In genomic region chr22:30183271-30183670, GRCh38 we compare ENCODE assay signal across 22 cellular contexts.
DNase-seq lines count a peak whose midpoint lies in the region; ATAC-seq, FAIRE-seq and TF ChIP-seq lines count a peak whose summit lies in the region.
"Had no signal": no experiment of that assay in that cellular context is flagged by ENCODE, and none has a peak within 500 bp of the region (broad histone marks: within the 10 kb centered on the region; RNA-seq: fewer than 3 reads in every experiment).

No MANE protein-coding gene starts in this region.

- H3K4me3 ChIP-seq in Panc1 (ENCODE audit: low read depth in 2 of 2, low read length in 2 of 2) (no peak overlapping the region), trophoblast cell (ENCODE audit: low read depth, low read length) (no peak overlapping the region)
- H3K4me3 ChIP-seq: ascending aorta, mucosa of descending colon, upper lobe of right lung had no signal

- no peak overlapping the region for H3K9ac ChIP-seq in trophoblast cell (ENCODE audit: low read length)

- no peak overlapping the region for H4K12ac ChIP-seq in trophoblast cell (ENCODE audit: low read depth, low read length)

- no CpG with 5 or more reads among the region's 3 CpGs for WGBS in trophoblast cell (ENCODE audit: extremely low coverage, insufficient coverage, insufficient read length)

- peaks cover 4% of the 10 kb centered on the region for H3K36me3 Mint-ChIP-seq in activated CD4-positive, alpha-beta T cell treated with anti-CD3 and anti-CD28 coated beads, Interleukin-2, amount 10 ng/mL, durations not matched to agents 7 days and 5 days (ENCODE audit: low read depth)
- H3K36me3 Mint-ChIP-seq in activated naive CD8-positive, alpha-beta T cell: no peaks in the 10 kb centered on the region

- H3K23ac ChIP-seq in trophoblast cell (ENCODE audit: low read length): no peak overlapping the region

- H2AFZ ChIP-seq in trophoblast cell (ENCODE audit: insufficient read depth, low read length, poor library complexity): no peak overlapping the region

- H3K14ac ChIP-seq in trophoblast cell (ENCODE audit: low read length): no peak overlapping the region

- H3K27me3 ChIP-seq in Panc1 (ENCODE audit: control insufficient read depth, insufficient read depth, low read length) (no peaks in the 10 kb centered on the region), trophoblast cell (ENCODE audit: insufficient read depth, low read length) (no peaks in the 10 kb centered on the region)
- H3K27me3 ChIP-seq: ascending aorta, upper lobe of right lung had no signal

- H3K4me2 ChIP-seq in trophoblast cell (ENCODE audit: low read length): no peak overlapping the region

- peak overlapping the region; percentile 86 for H3K27ac Mint-ChIP-seq in activated CD4-positive, alpha-beta T cell treated with anti-CD3 and anti-CD28 coated beads, Interleukin-2, amount 10 ng/mL, durations not matched to agents 7 days and 5 days
- H3K27ac Mint-ChIP-seq in activated naive CD8-positive, alpha-beta T cell: peak overlapping the region; percentile 93
- H3K27ac Mint-ChIP-seq: B cell had no signal

- no peak overlapping the region for H2BK12ac ChIP-seq in trophoblast cell (ENCODE audit: low read length)

- DNase-seq in activated CD4-positive, alpha-beta T cell treated with anti-CD3 and anti-CD28 coated beads, Interleukin-2, amount 10 ng/mL, durations not matched to agents 7 days and 5 days: no peak
- no peak for DNase-seq in activated CD4-positive, alpha-beta T cell treated with anti-CD3 and anti-CD28 coated beads for 48 hours
- DNase-seq in Panc1 (ENCODE audit: low read depth, low spot score): no peak
- no peak for DNase-seq in trophoblast cell
- no peak for DNase-seq in ureter (ENCODE audit: low spot score)
- DNase-seq in GM12891 (ENCODE audit: insufficient read length, low spot score): no peak
- DNase-seq in LoVo (ENCODE audit: low spot score): no peak
- DNase-seq: COR-L47; foreskin keratinocyte; Kasumi-1; left ventricle myocardium superior; mucosa of descending colon; NCI-H1105 treated with DMSO at 0.1 percent for 48 hours; NCI-H510A treated with DMSO at 0.1 percent for 48 hours; small intestine; stimulated activated CD4-positive, alpha-beta T cell treated with anti-CD3 and anti-CD28 coated beads, Interleukin-4, amount 100 ng/mL, for 1 hour; SW 1271; upper lobe of right lung had no signal

- H4K8ac ChIP-seq in trophoblast cell (ENCODE audit: low read depth, low read length): no peak overlapping the region

- TF ChIP-seq POLR2A in GM12891 (IDR thresholded peaks at IDR 0.05; ENCODE audit: low read depth, low read length): no peak

- H3K27ac ChIP-seq in Panc1 (ENCODE audit: low read length): peak overlapping the region; percentile 75
- H3K27ac ChIP-seq in trophoblast cell (ENCODE audit: low read depth, low read length): no peak overlapping the region
- H3K27ac ChIP-seq: ascending aorta, foreskin keratinocyte, upper lobe of right lung had no signal

- H3K79me2 ChIP-seq in trophoblast cell (ENCODE audit: control insufficient read depth, insufficient read depth, low read length, poor library complexity): no peaks in the 10 kb centered on the region

- peaks cover 2% of the 10 kb centered on the region for H3K79me1 ChIP-seq in trophoblast cell (ENCODE audit: low read length)

- no peak overlapping the region for H3K18ac ChIP-seq in trophoblast cell (ENCODE audit: low read length)

- no peak for FAIRE-seq in GM12891 (lab: Jason Lieb, UNC)
- FAIRE-seq: A204.1, small intestine had no signal

- in situ Hi-C loops in Panc1 (cut with HindIII; ENCODE audit: low pct_unique_long_range_greater_than_20kb, low sequenced_read_pairs): no loop called here

- no peaks in the 10 kb centered on the region for H3K27me3 Mint-ChIP-seq in activated CD4-positive, alpha-beta T cell treated with anti-CD3 and anti-CD28 coated beads, Interleukin-2, amount 10 ng/mL, durations not matched to agents 7 days and 5 days
- no peaks in the 10 kb centered on the region for H3K27me3 Mint-ChIP-seq in activated naive CD8-positive, alpha-beta T cell

- TF ChIP-seq CTCF in Panc1 (IDR thresholded peaks at IDR 0.05): no peak

- no peak overlapping the region for H3K4ac ChIP-seq in trophoblast cell (ENCODE audit: low read depth, low read length)

- POLR2A ChIA-PET in activated CD4-positive, alpha-beta T cell treated with anti-CD3 and anti-CD28 coated beads, Interleukin-2, amount 10 ng/mL, durations not matched to agents 7 days and 5 days (lab: Charles Lee): interaction anchor here (0.6 kb wide), 1 partner anchor 64 kb away, joined by 3 read pairs; the partner anchor contains the start of gene LIF
- POLR2A ChIA-PET in Panc1 (lab: Charles Lee): no interaction called here

- no TSS peak for BruUV-seq in Panc1 (replicated peaks; lab: Mats Ljungman, UMichigan)

- no peak overlapping the region for H3K4me3 Mint-ChIP-seq in activated CD4-positive, alpha-beta T cell treated with anti-CD3 and anti-CD28 coated beads, Interleukin-2, amount 10 ng/mL, durations not matched to agents 7 days and 5 days
- no peak overlapping the region for H3K4me3 Mint-ChIP-seq in activated naive CD8-positive, alpha-beta T cell
- H3K4me3 Mint-ChIP-seq: B cell had no signal

- no peak for ATAC-seq in Panc1
- ATAC-seq: foreskin keratinocyte, left ventricle myocardium superior, mucosa of descending colon, upper lobe of right lung had no signal

- no peak overlapping the region for H2BK120ac ChIP-seq in trophoblast cell (ENCODE audit: insufficient read depth, low read length, poor library complexity)

- H3K36me3 ChIP-seq in Panc1 (ENCODE audit: control insufficient read depth, insufficient read depth, low read length) (no peaks in the 10 kb centered on the region), trophoblast cell (ENCODE audit: control insufficient read depth in 1 of 2, insufficient read depth in 2 of 2, low read length in 2 of 2) (no peaks in the 10 kb centered on the region)
- H3K36me3 ChIP-seq: ascending aorta, upper lobe of right lung had no signal

- H3K4me1 ChIP-seq in Panc1 (ENCODE audit: control insufficient read depth, insufficient read depth, low read length): peaks cover 16% of the 10 kb centered on the region
- H3K4me1 ChIP-seq in trophoblast cell (ENCODE audit: control insufficient read depth in 1 of 2, insufficient read depth in 2 of 2, low read length in 2 of 2): no peaks in the 10 kb centered on the region
- H3K4me1 ChIP-seq: ascending aorta, foreskin keratinocyte had no signal

- no peak overlapping the region for H2BK5ac ChIP-seq in trophoblast cell (ENCODE audit: low read depth, low read length, poor library complexity)

- H3K9me3 ChIP-seq in Panc1 (ENCODE audit: control insufficient read depth, insufficient read depth, low read depth, low read length): no peaks in the 10 kb centered on the region
- H3K9me3 ChIP-seq in trophoblast cell (ENCODE audit: insufficient read depth, low read depth, low read length): no peaks in the 10 kb centered on the region
- H3K9me3 ChIP-seq: ascending aorta, mucosa of descending colon, upper lobe of right lung had no signal

- peaks cover 92% of the 10 kb centered on the region for H3K4me1 Mint-ChIP-seq in activated CD4-positive, alpha-beta T cell treated with anti-CD3 and anti-CD28 coated beads, Interleukin-2, amount 10 ng/mL, durations not matched to agents 7 days and 5 days
- peaks cover 73% of the 10 kb centered on the region for H3K4me1 Mint-ChIP-seq in activated naive CD8-positive, alpha-beta T cell (ENCODE audit: low read depth)
- H3K4me1 Mint-ChIP-seq: B cell had no signal

- intact Hi-C loops in Panc1 (cut with micrococcal nuclease; ENCODE audit: unreplicated experiment): no loop called here

- no peak overlapping the region for H4K91ac ChIP-seq in trophoblast cell (ENCODE audit: low read depth, low read length)

- H2AK5ac ChIP-seq in trophoblast cell (ENCODE audit: low read length): peak overlapping the region; percentile 72

- CTCF ChIA-PET in activated CD4-positive, alpha-beta T cell treated with anti-CD3 and anti-CD28 coated beads, Interleukin-2, amount 10 ng/mL, durations not matched to agents 7 days and 5 days (lab: Charles Lee): interaction anchor here (0.7 to 1.8 kb wide), 6 partner anchors 10 to 75 kb away, joined by 3 to 8 read pairs (median 3); no protein-coding TSS in a partner anchor
- CTCF ChIA-PET in Panc1 (lab: Charles Lee): no interaction called here

- H3K9me3 Mint-ChIP-seq in activated CD4-positive, alpha-beta T cell treated with anti-CD3 and anti-CD28 coated beads, Interleukin-2, amount 10 ng/mL, durations not matched to agents 7 days and 5 days: peaks cover 2% of the 10 kb centered on the region
- H3K9me3 Mint-ChIP-seq in activated naive CD8-positive, alpha-beta T cell (ENCODE audit: low read depth): no peaks in the 10 kb centered on the region

TF ChIP-seq in GM12891, 5 proteins besides CTCF, POLR2A, EP300 and RAD21:
- TF ChIP-seq PAX5 (IDR thresholded peaks at IDR 0.05; ENCODE audit: insufficient read depth, low read length, severe bottlenecking): no peak
- TF ChIP-seq SPI1 (IDR thresholded peaks at IDR 0.05; ENCODE audit: low read depth, low read length): no peak
- no peak for TF ChIP-seq POU2F2 (IDR thresholded peaks at IDR 0.05; ENCODE audit: low read depth, low read length)
- no peak for TF ChIP-seq POLR2AphosphoS5 (IDR thresholded peaks at IDR 0.05; ENCODE audit: low read depth, low read length)
- no peak for TF ChIP-seq TAF1 (IDR thresholded peaks at IDR 0.05; ENCODE audit: low read depth, low read length)
